8 cellular contexts compared by ENCODE assay signal in the genomic region with DNA sequence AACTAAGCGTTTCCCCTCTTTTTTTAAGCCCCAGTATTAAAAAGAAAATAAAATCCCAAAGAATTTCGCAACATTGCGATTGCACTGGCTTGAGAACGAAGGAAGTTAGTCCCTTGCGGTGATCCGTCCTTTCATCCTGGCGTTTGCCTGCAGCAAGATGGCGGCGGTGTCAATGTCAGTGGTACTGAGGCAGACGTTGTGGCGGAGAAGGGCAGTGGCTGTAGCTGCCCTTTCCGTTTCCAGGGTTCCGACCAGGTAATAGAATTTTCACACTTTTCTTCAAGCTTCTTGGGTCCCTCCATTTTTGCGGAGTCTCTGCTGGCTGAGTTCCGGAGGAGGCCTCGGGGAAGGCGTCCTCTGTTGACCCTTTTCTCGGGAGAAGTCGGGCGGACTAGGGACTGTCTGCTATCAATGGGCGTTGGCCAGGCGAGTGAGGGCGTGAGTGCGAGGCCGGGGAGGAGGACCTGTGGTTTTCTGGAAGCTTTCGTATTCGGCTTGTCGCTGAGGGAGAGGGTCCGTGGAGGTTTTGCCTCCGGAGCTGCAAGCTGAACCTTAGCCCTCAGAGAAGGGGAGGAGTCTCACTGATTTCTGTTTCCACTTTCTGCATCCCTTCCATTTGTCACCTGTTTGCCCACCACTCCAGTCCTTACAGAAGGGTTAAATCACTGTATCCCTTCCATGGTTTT. TPM values are rescaled to one million over a fixed set of nuclear protein-coding genes. Genes with fewer than 3 reads are reported as not detected.
DNase-seq lines count a peak whose midpoint lies in the region; TF ChIP-seq lines count a peak whose summit lies in the region.

A gene (plus strand): TSS at position 134 of the 686 bp plus-strand sequence. CDS start 24 bp downstream, at position 158.

- no peaks in the 10 kb centered on the region for H3K36me3 ChIP-seq in thymus (ENCODE audit: control insufficient read depth, insufficient read depth)

- H3K4me1 ChIP-seq in thymus (ENCODE audit: control insufficient read depth, insufficient read depth, low read length): peaks cover 2% of the 10 kb centered on the region

- under 1% methylated on average over 30 of the region's 30 CpGs for WGBS in thymus

- H3K27me3 ChIP-seq in thymus (ENCODE audit: control insufficient read depth, insufficient read depth): no peaks in the 10 kb centered on the region

- H3K9me3 ChIP-seq in thymus (ENCODE audit: control insufficient read depth): no peaks in the 10 kb centered on the region

- no peaks in the 10 kb centered on the region for H3K9me3 Mint-ChIP-seq in activated naive CD8-positive, alpha-beta T cell (ENCODE audit: low read depth)
- peaks cover 4% of the 10 kb centered on the region for H3K9me3 Mint-ChIP-seq in osteocyte (ENCODE audit: unreplicated experiment)

- H3K4me3 Mint-ChIP-seq in activated naive CD8-positive, alpha-beta T cell: peak within 1 kb of the TSS; percentile 98
- H3K4me3 Mint-ChIP-seq in osteocyte (ENCODE audit: unreplicated experiment): peak within 1 kb of the TSS; percentile 99

- peak within 1 kb of the TSS; percentile 98 for H3K27ac Mint-ChIP-seq in activated naive CD8-positive, alpha-beta T cell
- peak within 1 kb of the TSS; percentile 98 for H3K27ac Mint-ChIP-seq in osteocyte (ENCODE audit: unreplicated experiment)

- peak within 1 kb of the TSS; percentile 90 for H3K4me3 ChIP-seq in HFF-Myc (replicated peaks; ENCODE audit: low read depth, low read length)
- H3K4me3 ChIP-seq in NB4 (ENCODE audit: low read depth, low read length): peak within 1 kb of the TSS; percentile 96
- H3K4me3 ChIP-seq in thymus (ENCODE audit: low read length): peak within 1 kb of the TSS; percentile 78

- no peak for TF ChIP-seq CTCF in HFF-Myc (IDR thresholded peaks at IDR 0.05; ENCODE audit: low read depth, low read length, missing control alignments)
- TF ChIP-seq CTCF in NB4 (IDR thresholded peaks at IDR 0.05; ENCODE audit: low read depth, low read length): no peak
- TF ChIP-seq CTCF in osteocyte (IDR thresholded peaks at IDR 0.05): no peak

- DNase-seq in GM04503 (ENCODE audit: low read depth): peak; percentile 45
- peak; percentile 91 for DNase-seq in HFF-Myc (ENCODE audit: extremely low read depth, low read depth)
- DNase-seq in NB4 (ENCODE audit: low read depth): peak; percentile 93
- peak; percentile 85 for DNase-seq in SKM-1 (lab: John Stamatoyannopoulos, UW; ENCODE audit: unreplicated experiment)
- peak; percentile 79 to 96 (median 90) for DNase-seq in head of caudate nucleus
- peak; percentile 89 for DNase-seq in osteocyte (ENCODE audit: extremely low spot score, unreplicated experiment)

- peak within 1 kb of the TSS; percentile 71 for H3K27ac ChIP-seq in thymus (ENCODE audit: low read depth)

- peaks cover 3% of the 10 kb centered on the region for H3K36me3 Mint-ChIP-seq in activated naive CD8-positive, alpha-beta T cell
- H3K36me3 Mint-ChIP-seq in osteocyte (ENCODE audit: unreplicated experiment): peaks cover 4% of the 10 kb centered on the region

- peaks cover 43% of the 10 kb centered on the region for H3K4me1 Mint-ChIP-seq in activated naive CD8-positive, alpha-beta T cell (ENCODE audit: low read depth)
- peaks cover 20% of the 10 kb centered on the region for H3K4me1 Mint-ChIP-seq in osteocyte (ENCODE audit: unreplicated experiment)

- peak; percentile 65 for TF ChIP-seq POLR2A in NB4 (IDR thresholded peaks at IDR 0.05; ENCODE audit: extremely low read depth, insufficient read length)

- intact Hi-C loops in head of caudate nucleus (cut with DNase I): no loop called here

- peaks cover 7% of the 10 kb centered on the region for H3K27me3 Mint-ChIP-seq in activated naive CD8-positive, alpha-beta T cell
- H3K27me3 Mint-ChIP-seq in osteocyte (ENCODE audit: unreplicated experiment): peaks cover 10% of the 10 kb centered on the region

RNA-seq across cellular contexts. Expression of the gene that starts here (rescaled TPM):
- 74.3 TPM in 2 replicates for total RNA-seq in osteocyte
- polyA plus RNA-seq in thymus: 96.9 TPM

Comparison
In these comparisons a context has a peak if more than half of its experiments do, and no peak if none do; other contexts are left out.
1. Peak in every context shown above with its lines: DNase-seq, H3K4me3 ChIP-seq and H3K27ac ChIP-seq.